8 cellular contexts compared by ENCODE assay signal in the genomic region with DNA sequence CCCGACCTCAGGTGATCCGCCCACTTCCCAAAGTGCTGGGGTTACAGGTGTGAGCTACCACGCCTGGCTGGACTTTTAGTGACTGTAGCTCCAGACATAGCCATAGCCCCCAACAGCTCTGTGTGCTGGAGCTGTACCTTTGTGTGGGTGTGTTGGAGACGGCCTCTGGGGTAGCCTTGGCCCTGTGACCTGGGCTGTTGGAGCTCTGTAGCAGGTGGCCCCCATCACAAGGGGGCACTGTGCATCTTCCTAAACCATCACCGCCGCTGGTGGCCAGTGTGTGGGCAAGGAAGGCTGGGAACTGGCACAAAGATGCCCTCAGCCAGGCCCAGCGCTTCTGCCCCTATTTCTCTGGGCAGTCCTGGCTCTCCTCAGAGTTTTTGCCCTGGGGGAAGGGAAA. TPM values are rescaled to one million over a fixed set of nuclear protein-coding genes. Genes with fewer than 3 reads are reported as not detected.
DNase-seq lines count a peak whose midpoint lies in the region; ATAC-seq and TF ChIP-seq lines count a peak whose summit lies in the region.

No MANE protein-coding gene starts in this region.

- H3K27ac ChIP-seq in 22Rv1 (no peak overlapping the region), cardiac muscle cell (no peak overlapping the region), gastrocnemius medialis (no peak overlapping the region)

- H3K9me3 ChIP-seq in cardiac muscle cell (ENCODE audit: low read depth) (no peaks in the 10 kb centered on the region), gastrocnemius medialis (no peaks in the 10 kb centered on the region)

- DNase-seq in GM10248 (ENCODE audit: extremely low spot score) (peak; percentile 75), NCI-H2196 treated with DMSO at 0.1 percent for 48 hours (lab: John Stamatoyannopoulos, UW; ENCODE audit: unreplicated experiment) (peak; percentile 6), cardiac muscle cell (ENCODE audit: low read depth in 1 of 2, low spot score in 1 of 2) (peak; percentile 50 to 53), gastrocnemius medialis (peak; percentile 47 to 75)
- peak; percentile 32 for DNase-seq in activated T-cell treated with anti-CD3 and anti-CD28 coated beads, Interleukin-2, amount 50 U/mL, for 1 hour

- H3K4me1 ChIP-seq in cardiac muscle cell (ENCODE audit: low read depth) (peaks cover 14% of the 10 kb centered on the region), gastrocnemius medialis (peaks cover 13 to 28% of the 10 kb centered on the region in 2 donors)

- CTCF ChIA-PET in GM10248 (lab: Yijun Ruan, JAX), result interaction anchor here (0.7 to 8.5 kb wide), 23 partner anchors 9 to 154 kb away, joined by 3 to 144 read pairs (median 5); no protein-coding TSS in a partner anchor

- POLR2A ChIA-PET in GM10248 (lab: Yijun Ruan, JAX), result no interaction called here

- no peak overlapping the region for H3K4me3 ChIP-seq in cardiac muscle cell
- H3K4me3 ChIP-seq in gastrocnemius medialis, result no peak overlapping the region

- TF ChIP-seq POLR2A in gastrocnemius medialis (IDR thresholded peaks at IDR 0.05), result no peak

- peak; percentile 78 to 83 for ATAC-seq in gastrocnemius medialis
- no peak for ATAC-seq in HG02852 (IDR thresholded peaks at IDR 0.05; ENCODE audit: unreplicated experiment)
- ATAC-seq in GM18861 (IDR thresholded peaks at IDR 0.05; ENCODE audit: unreplicated experiment), result no peak

- H3K27me3 ChIP-seq in cardiac muscle cell (no peaks in the 10 kb centered on the region), gastrocnemius medialis (no peaks in the 10 kb centered on the region)

- H3K36me3 ChIP-seq in cardiac muscle cell (no peaks in the 10 kb centered on the region), gastrocnemius medialis (no peaks in the 10 kb centered on the region)

- intact Hi-C loops in gastrocnemius medialis (cut with DNase I; ENCODE audit: low total_unique reads), result loop anchor here (1.0 to 5.0 kb wide), 3 partner anchors 18 to 109 kb away; no protein-coding TSS in a partner anchor

- in situ Hi-C loops in gastrocnemius medialis (cut with MboI; ENCODE audit: low sequenced_read_pairs in 4 of 4), result loop anchor here in 2 of 4 donors (10.0 kb wide), 2 partner anchors 92 to 112 kb away; no protein-coding TSS in a partner anchor

- TF ChIP-seq CTCF in 22Rv1 (IDR thresholded peaks at IDR 0.05), result peak; percentile 58
- peak; percentile 64 for TF ChIP-seq CTCF in GM10248 (IDR thresholded peaks at IDR 0.05; ENCODE audit: control extremely low read depth, extremely low read depth, low read depth, missing control alignments)
- TF ChIP-seq CTCF in cardiac muscle cell (IDR thresholded peaks at IDR 0.05; ENCODE audit: low read depth, low read length), result peak; percentile 50
- TF ChIP-seq CTCF in gastrocnemius medialis (IDR thresholded peaks at IDR 0.05 in 4 of 5, conservative IDR thresholded peaks at IDR 0.05 in 1 of 5), result peak; percentile 72 to 86 (median 75)

RNA-seq across cellular contexts. Expression of a gene that starts 38.4 kb away (rescaled TPM):
- total RNA-seq in cardiac muscle cell (9.9 and 18.2 TPM in 2 replicates), gastrocnemius medialis (1 to 10 TPM in 2 of 4 donors, under 1 TPM in 2; 0.20 to 3.9 (median 0.94) TPM)
- polyA plus RNA-seq in cardiac muscle cell, result 10.7 and 18.6 TPM in 2 replicates

Comparison
In these comparisons a context has a peak if more than half of its experiments do, and no peak if none do; other contexts are left out.
1. DNase-seq: peak in every context shown above with its lines; median percentile 75 in GM10248; 61 in gastrocnemius medialis; 52 in cardiac muscle cell; 32 in activated T-cell treated with anti-CD3 and anti-CD28 coated beads, Interleukin-2, amount 50 U/mL, for 1 hour; 6 in NCI-H2196 treated with DMSO at 0.1 percent for 48 hours.
2. ATAC-seq: peak in gastrocnemius medialis (2 of 2); none in HG02852 (single experiment) and GM18861 (single experiment).
3. Peak in every context shown above with its lines, with median percentiles within 50 percentile points of each other: CTCF ChIP-seq.